In genomic region chr4:173482330-173482931, GRCh38 we compare ENCODE assay signal across 2 cellular contexts.
TF ChIP-seq lines count a peak whose summit lies in the region.

No MANE protein-coding gene starts in this region.

TF ChIP-seq in HepG2, 621 proteins besides CTCF, POLR2A, EP300 and RAD21:
- TF ChIP-seq ZNF737 (CRISPR knock-in tag; IDR thresholded peaks at IDR 0.05; ENCODE audit: borderline replicate concordance) = no peak
- peak; percentile 62; the same call in 1 of the 2 replicates for TF ChIP-seq ZFP90 (CRISPR knock-in tag; IDR thresholded peaks at IDR 0.05; ENCODE audit: borderline replicate concordance)
- no peak for TF ChIP-seq BRCA1 (CRISPR knock-in tag; IDR thresholded peaks at IDR 0.05)

TF ChIP-seq in H1, 55 proteins besides CTCF, POLR2A, EP300 and RAD21:
- TF ChIP-seq BCL11A (IDR thresholded peaks at IDR 0.05; ENCODE audit: low read depth in 2 of 2, low read length in 2 of 2) (no peak), GABPA (IDR thresholded peaks at IDR 0.05; ENCODE audit: borderline replicate concordance, insufficient read depth, low read length) (no peak), SP1 (IDR thresholded peaks at IDR 0.05; ENCODE audit: low read depth, low read length) (no peak), E2F6 (IDR thresholded peaks at IDR 0.05) (no peak), MAX (IDR thresholded peaks at IDR 0.05) (no peak), JUN (IDR thresholded peaks at IDR 0.05; ENCODE audit: low read depth, low read length) (no peak), POLR2AphosphoS5 (IDR thresholded peaks at IDR 0.05; ENCODE audit: low read depth, low read length) (no peak), YY1 (IDR thresholded peaks at IDR 0.05; ENCODE audit: low read depth, low read length) (no peak), HDAC2 (IDR thresholded peaks at IDR 0.05; ENCODE audit: borderline replicate concordance in 1 of 2, low read depth in 2 of 2, low read length in 2 of 2) (no peak), SUZ12 (IDR thresholded peaks at IDR 0.05; ENCODE audit: low read length) (no peak), SIRT6 (IDR thresholded peaks at IDR 0.05; ENCODE audit: low read length) (no peak), SP4 (IDR thresholded peaks at IDR 0.05; ENCODE audit: low read length) (no peak), BRCA1 (IDR thresholded peaks at IDR 0.05; ENCODE audit: low read depth, low read length) (no peak)
TF ChIP-seq in H1: peak in this region for 0.
